Comparison of ENCODE assay signal across 24 cellular contexts in genomic region chr5:180104131-180104530, GRCh38.
"Had no signal": no experiment of that assay in that cellular context is flagged by ENCODE, and none has a peak within 500 bp of the region (broad histone marks: within the 10 kb centered on the region; RNA-seq: fewer than 3 reads in every experiment).

No MANE protein-coding gene starts in this region.

- H3K9me3 ChIP-seq: pancreas, testis had no signal

- H3K4me1 Mint-ChIP-seq: memory B cell; neural progenitor cell; stimulated activated naive B cell treated with anti-CD40 and anti-IgM and Interleukin-4, amounts not matched to agents 10 μg/mL and 1 μg/mL and 100 μg/mL, for 72 hours; stimulated activated naive CD8-positive, alpha-beta T cell treated with anti-CD3 and anti-CD28 coated beads, Interleukin-15, amount 100 ng/mL, for 72 hours had no signal

- H3K27me3 Mint-ChIP-seq: progenitor cell of endocrine pancreas; stimulated activated naive CD8-positive, alpha-beta T cell treated with anti-CD3 and anti-CD28 coated beads, Interleukin-15, amount 100 ng/mL, for 72 hours had no signal

- H3K27ac Mint-ChIP-seq: effector memory CD8-positive, alpha-beta T cell; memory B cell; natural killer cell treated with Interleukin-12 subunit alpha and Interleukin-12 subunit beta and Interleukin-15 and Interleukin-18, amount 100 ng/mL, for 72 hours; neural progenitor cell; progenitor cell of endocrine pancreas; stimulated activated naive B cell treated with anti-CD40 and anti-IgM and Interleukin-4, amounts not matched to agents 10 μg/mL and 1 μg/mL and 100 μg/mL, for 72 hours; stimulated activated naive CD8-positive, alpha-beta T cell treated with anti-CD3 and anti-CD28 coated beads, Interleukin-15, amount 100 ng/mL, for 72 hours had no signal

- H3K27ac ChIP-seq: esophagus squamous epithelium, gastroesophageal sphincter, left ventricle myocardium inferior, lower lobe of right lung, neural progenitor cell, pancreas, testis, tibial nerve, upper lobe of right lung, vagina had no signal

- ATAC-seq: effector memory CD8-positive, alpha-beta T cell; gastroesophageal sphincter; lower lobe of right lung; natural killer cell treated with Interleukin-12 subunit alpha and Interleukin-12 subunit beta and Interleukin-15 and Interleukin-18, amount 100 ng/mL, for 72 hours; pancreas; sciatic nerve; stimulated activated naive B cell treated with anti-CD40 and anti-IgM and Interleukin-4, amounts not matched to agents 10 μg/mL and 1 μg/mL and 100 μg/mL, for 72 hours; stimulated activated naive CD8-positive, alpha-beta T cell treated with anti-CD3 and anti-CD28 coated beads, Interleukin-15, amount 100 ng/mL, for 72 hours; upper lobe of right lung had no signal

- H3K4me3 ChIP-seq: esophagus squamous epithelium, gastroesophageal sphincter, left ventricle myocardium inferior, lower lobe of right lung, neural progenitor cell, pancreas, testis, tibial nerve, upper lobe of right lung, vagina had no signal

- FAIRE-seq: pancreas had no signal

- DNase-seq: effector memory CD8-positive, alpha-beta T cell; esophagus squamous epithelium; foreskin fibroblast; glutamatergic neuron; islet precursor cell; left ventricle myocardium inferior; lower lobe of right lung; midbrain; nucleus accumbens; pancreas; stimulated activated CD4-positive, alpha-beta T cell treated with anti-CD3 and anti-CD28 coated beads, Interleukin-2, amount 100 ng/mL, for 24 hours; stimulated activated CD4-positive, alpha-beta T cell treated with anti-CD3 and anti-CD28 coated beads, Interleukin-4, amount 100 ng/mL, for 4 hours; stimulated activated naive B cell treated with anti-CD40 and anti-IgM and Interleukin-4, amounts not matched to agents 10 μg/mL and 1 μg/mL and 100 μg/mL, for 72 hours; stimulated activated naive CD8-positive, alpha-beta T cell treated with anti-CD3 and anti-CD28 coated beads, Interleukin-15, amount 100 ng/mL, for 72 hours; testis; upper lobe of right lung had no signal

- H3K36me3 ChIP-seq: esophagus squamous epithelium, gastroesophageal sphincter, left ventricle myocardium inferior, lower lobe of right lung, pancreas, upper lobe of right lung, vagina had no signal

- H3K4me3 Mint-ChIP-seq: effector memory CD8-positive, alpha-beta T cell; memory B cell; natural killer cell treated with Interleukin-12 subunit alpha and Interleukin-12 subunit beta and Interleukin-15 and Interleukin-18, amount 100 ng/mL, for 72 hours; neural progenitor cell; stimulated activated naive B cell treated with anti-CD40 and anti-IgM and Interleukin-4, amounts not matched to agents 10 μg/mL and 1 μg/mL and 100 μg/mL, for 72 hours; stimulated activated naive CD8-positive, alpha-beta T cell treated with anti-CD3 and anti-CD28 coated beads, Interleukin-15, amount 100 ng/mL, for 72 hours had no signal

- H3K27me3 ChIP-seq: esophagus squamous epithelium, neural progenitor cell, pancreas, testis, tibial nerve, upper lobe of right lung, vagina had no signal
